Comparison of ENCODE assay signal across 1 cellular context in genomic region chr21:30718239-30718909, GRCh38.
A peak's percentile ranks its signal among the peaks of the same experiment; 100 is the strongest.
TF ChIP-seq lines count a peak whose summit lies in the region.

KRTAP21-3 (minus strand) TSS chr21:30718777; CDS start chr21:30718759, 18 bp downstream.

TF ChIP-seq in GM12878, 131 proteins besides CTCF, POLR2A, EP300 and RAD21 (continued from another document and continues in another):
- TF ChIP-seq EED (IDR thresholded peaks at IDR 0.05; ENCODE audit: low read depth) (no peak), POLR2AphosphoS2 (IDR thresholded peaks at IDR 0.05; ENCODE audit: low read depth, low read length) (no peak), ZBTB4 (CRISPR knock-in tag; IDR thresholded peaks at IDR 0.05) (no peak), RELB (IDR thresholded peaks at IDR 0.05; ENCODE audit: low read depth) (peak; percentile 64; the same call in 1 of the 2 replicates), CHD1 (IDR thresholded peaks at IDR 0.05; ENCODE audit: low read depth, low read length) (no peak), ZNF217 (IDR thresholded peaks at IDR 0.05) (peak; percentile 29; the same call in 1 of the 2 replicates), MYC (IDR thresholded peaks at IDR 0.05; ENCODE audit: insufficient read depth, insufficient read length, insufficient replicate concordance, low read length, severe bottlenecking) (no peak), BRCA1 (IDR thresholded peaks at IDR 0.05; ENCODE audit: low read depth, low read length) (no peak), RBBP5 (conservative IDR thresholded peaks at IDR 0.05) (no peak), ZNF687 (IDR thresholded peaks at IDR 0.05) (no peak), ZNF24 (IDR thresholded peaks at IDR 0.05) (no peak), SP1 (IDR thresholded peaks at IDR 0.05; ENCODE audit: low read depth, low read length) (no peak), CREM (IDR thresholded peaks at IDR 0.05; ENCODE audit: low read depth) (no peak), MXI1 (IDR thresholded peaks at IDR 0.05; ENCODE audit: low read depth, low read length) (no peak), JUND (IDR thresholded peaks at IDR 0.05; ENCODE audit: low read depth, low read length) (peak; percentile 61; the same call in 1 of the 2 replicates), CHD4 (IDR thresholded peaks at IDR 0.05) (no peak), FOXK2 (IDR thresholded peaks at IDR 0.05) (no peak), RB1 (IDR thresholded peaks at IDR 0.05; ENCODE audit: borderline replicate concordance) (no peak), MYB (IDR thresholded peaks at IDR 0.05; ENCODE audit: borderline replicate concordance, low read depth, low read length) (no peak), JUNB (IDR thresholded peaks at IDR 0.05) (peak; percentile 74), GATAD2B (conservative IDR thresholded peaks at IDR 0.05; ENCODE audit: low read depth) (no peak), PAX5 (IDR thresholded peaks at IDR 0.05; ENCODE audit: borderline replicate concordance, low read depth, low read length) (no peak), TAF1 (IDR thresholded peaks at IDR 0.05; ENCODE audit: borderline replicate concordance, low read depth, low read length) (no peak), EZH2 (IDR thresholded peaks at IDR 0.05; ENCODE audit: borderline replicate concordance, control insufficient read depth, low read depth, low read length) (no peak), BMI1 (IDR thresholded peaks at IDR 0.05; ENCODE audit: borderline replicate concordance) (peak; percentile 72), DPF2 (IDR thresholded peaks at IDR 0.05) (peak; percentile 90), SREBF2 (IDR thresholded peaks at IDR 0.05; ENCODE audit: low read length) (no peak), NFXL1 (IDR thresholded peaks at IDR 0.05; ENCODE audit: borderline replicate concordance) (no peak), ELK1 (IDR thresholded peaks at IDR 0.05; ENCODE audit: low read depth, low read length) (no peak), HCFC1 (IDR thresholded peaks at IDR 0.05; ENCODE audit: low read length) (no peak), ESRRA (IDR thresholded peaks at IDR 0.05; ENCODE audit: low read length) (no peak), CBX5 (IDR thresholded peaks at IDR 0.05; ENCODE audit: low read depth) (no peak), KDM1A (IDR thresholded peaks at IDR 0.05; ENCODE audit: borderline replicate concordance) (no peak), HDAC6 (IDR thresholded peaks at IDR 0.05; ENCODE audit: unreplicated experiment) (no peak), MTA2 (IDR thresholded peaks at IDR 0.05; ENCODE audit: low read depth) (peak; percentile 94), EGR1 (IDR thresholded peaks at IDR 0.05; ENCODE audit: borderline replicate concordance in 1 of 2, low read depth in 2 of 2, low read length in 2 of 2) (no peak), HDGF (IDR thresholded peaks at IDR 0.05) (no peak), CEBPB (IDR thresholded peaks at IDR 0.05; ENCODE audit: borderline replicate concordance in 1 of 2, low read depth in 2 of 2, low read length in 2 of 2) (no peak), ZBED1 (IDR thresholded peaks at IDR 0.05; ENCODE audit: borderline replicate concordance) (no peak)
- TF ChIP-seq, protein P1, sequence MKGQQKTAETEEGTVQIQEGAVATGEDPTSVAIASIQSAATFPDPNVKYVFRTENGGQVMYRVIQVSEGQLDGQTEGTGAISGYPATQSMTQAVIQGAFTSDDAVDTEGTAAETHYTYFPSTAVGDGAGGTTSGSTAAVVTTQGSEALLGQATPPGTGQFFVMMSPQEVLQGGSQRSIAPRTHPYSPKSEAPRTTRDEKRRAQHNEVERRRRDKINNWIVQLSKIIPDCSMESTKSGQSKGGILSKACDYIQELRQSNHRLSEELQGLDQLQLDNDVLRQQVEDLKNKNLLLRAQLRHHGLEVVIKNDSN (IDR thresholded peaks at IDR 0.05; ENCODE audit: borderline replicate concordance, extremely low read length, insufficient read depth, low read depth, low read length): no peak
- TF ChIP-seq, protein P2, sequence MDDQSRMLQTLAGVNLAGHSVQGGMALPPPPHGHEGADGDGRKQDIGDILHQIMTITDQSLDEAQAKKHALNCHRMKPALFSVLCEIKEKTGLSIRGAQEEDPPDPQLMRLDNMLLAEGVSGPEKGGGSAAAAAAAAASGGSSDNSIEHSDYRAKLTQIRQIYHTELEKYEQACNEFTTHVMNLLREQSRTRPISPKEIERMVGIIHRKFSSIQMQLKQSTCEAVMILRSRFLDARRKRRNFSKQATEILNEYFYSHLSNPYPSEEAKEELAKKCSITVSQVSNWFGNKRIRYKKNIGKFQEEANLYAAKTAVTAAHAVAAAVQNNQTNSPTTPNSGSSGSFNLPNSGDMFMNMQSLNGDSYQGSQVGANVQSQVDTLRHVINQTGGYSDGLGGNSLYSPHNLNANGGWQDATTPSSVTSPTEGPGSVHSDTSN (IDR thresholded peaks at IDR 0.05; ENCODE audit: insufficient replicate concordance, low read depth, low read length): no peak
- TF ChIP-seq, protein P3, sequence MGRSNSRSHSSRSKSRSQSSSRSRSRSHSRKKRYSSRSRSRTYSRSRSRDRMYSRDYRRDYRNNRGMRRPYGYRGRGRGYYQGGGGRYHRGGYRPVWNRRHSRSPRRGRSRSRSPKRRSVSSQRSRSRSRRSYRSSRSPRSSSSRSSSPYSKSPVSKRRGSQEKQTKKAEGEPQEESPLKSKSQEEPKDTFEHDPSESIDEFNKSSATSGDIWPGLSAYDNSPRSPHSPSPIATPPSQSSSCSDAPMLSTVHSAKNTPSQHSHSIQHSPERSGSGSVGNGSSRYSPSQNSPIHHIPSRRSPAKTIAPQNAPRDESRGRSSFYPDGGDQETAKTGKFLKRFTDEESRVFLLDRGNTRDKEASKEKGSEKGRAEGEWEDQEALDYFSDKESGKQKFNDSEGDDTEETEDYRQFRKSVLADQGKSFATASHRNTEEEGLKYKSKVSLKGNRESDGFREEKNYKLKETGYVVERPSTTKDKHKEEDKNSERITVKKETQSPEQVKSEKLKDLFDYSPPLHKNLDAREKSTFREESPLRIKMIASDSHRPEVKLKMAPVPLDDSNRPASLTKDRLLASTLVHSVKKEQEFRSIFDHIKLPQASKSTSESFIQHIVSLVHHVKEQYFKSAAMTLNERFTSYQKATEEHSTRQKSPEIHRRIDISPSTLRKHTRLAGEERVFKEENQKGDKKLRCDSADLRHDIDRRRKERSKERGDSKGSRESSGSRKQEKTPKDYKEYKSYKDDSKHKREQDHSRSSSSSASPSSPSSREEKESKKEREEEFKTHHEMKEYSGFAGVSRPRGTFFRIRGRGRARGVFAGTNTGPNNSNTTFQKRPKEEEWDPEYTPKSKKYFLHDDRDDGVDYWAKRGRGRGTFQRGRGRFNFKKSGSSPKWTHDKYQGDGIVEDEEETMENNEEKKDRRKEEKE (IDR thresholded peaks at IDR 0.05): no peak
- TF ChIP-seq, protein P4, sequence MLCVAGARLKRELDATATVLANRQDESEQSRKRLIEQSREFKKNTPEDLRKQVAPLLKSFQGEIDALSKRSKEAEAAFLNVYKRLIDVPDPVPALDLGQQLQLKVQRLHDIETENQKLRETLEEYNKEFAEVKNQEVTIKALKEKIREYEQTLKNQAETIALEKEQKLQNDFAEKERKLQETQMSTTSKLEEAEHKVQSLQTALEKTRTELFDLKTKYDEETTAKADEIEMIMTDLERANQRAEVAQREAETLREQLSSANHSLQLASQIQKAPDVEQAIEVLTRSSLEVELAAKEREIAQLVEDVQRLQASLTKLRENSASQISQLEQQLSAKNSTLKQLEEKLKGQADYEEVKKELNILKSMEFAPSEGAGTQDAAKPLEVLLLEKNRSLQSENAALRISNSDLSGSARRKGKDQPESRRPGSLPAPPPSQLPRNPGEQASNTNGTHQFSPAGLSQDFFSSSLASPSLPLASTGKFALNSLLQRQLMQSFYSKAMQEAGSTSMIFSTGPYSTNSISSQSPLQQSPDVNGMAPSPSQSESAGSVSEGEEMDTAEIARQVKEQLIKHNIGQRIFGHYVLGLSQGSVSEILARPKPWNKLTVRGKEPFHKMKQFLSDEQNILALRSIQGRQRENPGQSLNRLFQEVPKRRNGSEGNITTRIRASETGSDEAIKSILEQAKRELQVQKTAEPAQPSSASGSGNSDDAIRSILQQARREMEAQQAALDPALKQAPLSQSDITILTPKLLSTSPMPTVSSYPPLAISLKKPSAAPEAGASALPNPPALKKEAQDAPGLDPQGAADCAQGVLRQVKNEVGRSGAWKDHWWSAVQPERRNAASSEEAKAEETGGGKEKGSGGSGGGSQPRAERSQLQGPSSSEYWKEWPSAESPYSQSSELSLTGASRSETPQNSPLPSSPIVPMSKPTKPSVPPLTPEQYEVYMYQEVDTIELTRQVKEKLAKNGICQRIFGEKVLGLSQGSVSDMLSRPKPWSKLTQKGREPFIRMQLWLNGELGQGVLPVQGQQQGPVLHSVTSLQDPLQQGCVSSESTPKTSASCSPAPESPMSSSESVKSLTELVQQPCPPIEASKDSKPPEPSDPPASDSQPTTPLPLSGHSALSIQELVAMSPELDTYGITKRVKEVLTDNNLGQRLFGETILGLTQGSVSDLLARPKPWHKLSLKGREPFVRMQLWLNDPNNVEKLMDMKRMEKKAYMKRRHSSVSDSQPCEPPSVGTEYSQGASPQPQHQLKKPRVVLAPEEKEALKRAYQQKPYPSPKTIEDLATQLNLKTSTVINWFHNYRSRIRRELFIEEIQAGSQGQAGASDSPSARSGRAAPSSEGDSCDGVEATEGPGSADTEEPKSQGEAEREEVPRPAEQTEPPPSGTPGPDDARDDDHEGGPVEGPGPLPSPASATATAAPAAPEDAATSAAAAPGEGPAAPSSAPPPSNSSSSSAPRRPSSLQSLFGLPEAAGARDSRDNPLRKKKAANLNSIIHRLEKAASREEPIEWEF (IDR thresholded peaks at IDR 0.05; ENCODE audit: insufficient replicate concordance, low read depth, low read length): peak; percentile 27
